ENCODE assay signal across 19 cellular contexts in genomic region chr4:140244328-140244727, GRCh38.
DNase-seq lines count a peak whose midpoint lies in the region; ATAC-seq and TF ChIP-seq lines count a peak whose summit lies in the region.
"Had no signal": no experiment of that assay in that cellular context is flagged by ENCODE, and none has a peak within 500 bp of the region (broad histone marks: within the 10 kb centered on the region; RNA-seq: fewer than 3 reads in every experiment).

No MANE protein-coding gene starts in this region.

- POLR2A ChIA-PET in activated B cell treated with CpG ODN at 0.5 μM for 24 hours (lab: Charles Lee): interaction anchor here (1.2 to 1.9 kb wide), 3 partner anchors 9 to 93 kb away, joined by 3 to 9 read pairs (median 4); no protein-coding TSS in a partner anchor

- no peak for ATAC-seq in activated B cell treated with CpG ODN at 0.5 μM for 24 hours (ENCODE audit: low read depth)
- ATAC-seq in naive B cell (ENCODE audit: low read depth in 2 of 2): no peak
- no peak for ATAC-seq in GM21723 (IDR thresholded peaks at IDR 0.05; ENCODE audit: unreplicated experiment)
- ATAC-seq: K562, SK-N-SH treated with all-trans-retinoic acid at 6 μM for 48 hours had no signal

- no peaks in the 10 kb centered on the region for H3K79me2 ChIP-seq in KMS-11 (ENCODE audit: insufficient read depth, low read depth)

- peaks cover 2% of the 10 kb centered on the region for H3K27me3 Mint-ChIP-seq in activated B cell treated with CpG ODN at 0.5 μM for 24 hours
- H3K27me3 Mint-ChIP-seq in naive B cell: peaks cover 0 to 5% (median 0%) of the 10 kb centered on the region in 3 donors

- H3K9me3 Mint-ChIP-seq in activated B cell treated with CpG ODN at 0.5 μM for 24 hours: no peaks in the 10 kb centered on the region
- H3K9me3 Mint-ChIP-seq in naive B cell: no peaks in the 10 kb centered on the region
- H3K9me3 Mint-ChIP-seq: GM23338 had no signal

- peaks cover 48% of the 10 kb centered on the region for H3K4me1 Mint-ChIP-seq in activated B cell treated with CpG ODN at 0.5 μM for 24 hours
- H3K4me1 Mint-ChIP-seq in naive B cell: peaks cover 40 to 65% (median 53%) of the 10 kb centered on the region in 3 donors

- H3K4me2 ChIP-seq in BLaER1 (peak overlapping the region; percentile 88), KMS-11 (no peak overlapping the region)
- H3K4me2 ChIP-seq: GM23338, PC-9 had no signal

- H3K27me3 ChIP-seq in BLaER1 (no peaks in the 10 kb centered on the region), KMS-11 (ENCODE audit: insufficient read depth, low read depth) (no peaks in the 10 kb centered on the region)

- H4K20me1 ChIP-seq in BLaER1 (no peaks in the 10 kb centered on the region), KMS-11 (ENCODE audit: insufficient read depth) (no peaks in the 10 kb centered on the region)

- intact Hi-C loops in activated B cell treated with CpG ODN at 0.5 μM for 24 hours (cut with micrococcal nuclease): no loop called here

- TF ChIP-seq CTCF in KMS-11 (conservative IDR thresholded peaks at IDR 0.05; ENCODE audit: low read depth, low read length): no peak
- TF ChIP-seq CTCF in activated B cell treated with CpG ODN at 0.5 μM for 24 hours (IDR thresholded peaks at IDR 0.05): no peak
- TF ChIP-seq CTCF in foreskin fibroblast (IDR thresholded peaks at IDR 0.05; ENCODE audit: low read depth, low read length): no peak

- H3K27ac ChIP-seq in BLaER1 (peak overlapping the region; percentile 77; the same call in 1 of the 2 replicates), KMS-11 (peak overlapping the region; percentile 70; the same call in 1 of the 2 replicates)
- H3K27ac ChIP-seq: PC-9, RWPE1 had no signal

- 0 out of 2 replicates have a peak overlapping the region, but pooled peaks have one; percentile 60 for H2AFZ ChIP-seq in KMS-11 (ENCODE audit: low read depth)
- H2AFZ ChIP-seq: PC-9 had no signal

- no peak for DNase-seq in activated B cell treated with CpG ODN at 0.5 μM for 24 hours
- no peak for DNase-seq in naive B cell
- no peak for DNase-seq in ureter (ENCODE audit: low spot score)
- no peak for DNase-seq in activated gamma-delta T cell (lab: John Stamatoyannopoulos, UW)
- DNase-seq in foreskin fibroblast: no peak
- DNase-seq: GDM1, HCEC 1CT, MV-4-11, NCI-H1694 treated with DMSO at 0.1 percent for 48 hours, NCI-H748 treated with DMSO at 0.1 percent for 48 hours, PC-9, SIG-M5 had no signal

- H3K36me3 ChIP-seq in BLaER1: no peaks in the 10 kb centered on the region
- H3K36me3 ChIP-seq in KMS-11 (ENCODE audit: insufficient read depth): no peaks in the 10 kb centered on the region

- H3K36me3 Mint-ChIP-seq in activated B cell treated with CpG ODN at 0.5 μM for 24 hours (ENCODE audit: low read depth) (no peaks in the 10 kb centered on the region), naive B cell (no peaks in the 10 kb centered on the region)

- H3K27ac Mint-ChIP-seq in activated B cell treated with CpG ODN at 0.5 μM for 24 hours (peak overlapping the region; percentile 21), naive B cell (peak overlapping the region in 4 of 6 donors; percentile 81 to 96 (median 94))
- H3K27ac Mint-ChIP-seq: GM23338 had no signal

- CTCF ChIA-PET in activated B cell treated with CpG ODN at 0.5 μM for 24 hours (lab: Charles Lee): interaction anchor here (1.4 to 2.2 kb wide), 5 partner anchors 8 to 510 kb away, joined by 4 to 20 read pairs (median 5); no protein-coding TSS in a partner anchor

- H3K4me3 Mint-ChIP-seq in activated B cell treated with CpG ODN at 0.5 μM for 24 hours (no peak overlapping the region), naive B cell (peak overlapping the region in 1 of 8 donors; percentile 53)
- H3K4me3 Mint-ChIP-seq: GM23338 had no signal

- H3K4me3 ChIP-seq in BLaER1: no peak overlapping the region
- no peak overlapping the region for H3K4me3 ChIP-seq in KMS-11 (IDR thresholded peaks at IDR 0.05; ENCODE audit: insufficient read depth, low read depth, low read length)
- no peak overlapping the region for H3K4me3 ChIP-seq in foreskin fibroblast (ENCODE audit: low read depth in 1 of 2, low read length in 2 of 2)
- H3K4me3 ChIP-seq: GM23338, K562, PC-9 had no signal

- no peak overlapping the region for H3K9ac ChIP-seq in BLaER1
- H3K9ac ChIP-seq in KMS-11: no peak overlapping the region

- H3K4me1 ChIP-seq in BLaER1 (peaks cover 60% of the 10 kb centered on the region), KMS-11 (ENCODE audit: low read depth, poor library complexity, severe bottlenecking) (peaks cover 62% of the 10 kb centered on the region)

- H3K9me3 ChIP-seq in BLaER1: no peaks in the 10 kb centered on the region
